17 cellular contexts compared by ENCODE assay signal in genomic region chr11:113603277-113604059, GRCh38.
DNase-seq lines count a peak whose midpoint lies in the region; FAIRE-seq and TF ChIP-seq lines count a peak whose summit lies in the region.
"Had no signal": no experiment of that assay in that cellular context is flagged by ENCODE, and none has a peak within 500 bp of the region (broad histone marks: within the 10 kb centered on the region; RNA-seq: fewer than 3 reads in every experiment).

No MANE protein-coding gene starts in this region.

- H3K9me3 ChIP-seq in adrenal gland (replicated peaks in 1 of 3) (no peaks in the 10 kb centered on the region), kidney (ENCODE audit: control insufficient read depth in 1 of 2, low read length in 2 of 2) (peaks cover 0 to 4% of the 10 kb centered on the region in 2 donors)

- H3K36me3 ChIP-seq in adrenal gland (replicated peaks in 1 of 2): no peaks in the 10 kb centered on the region
- H3K36me3 ChIP-seq in kidney (ENCODE audit: control insufficient read depth in 1 of 2, insufficient read depth in 2 of 2, low read length in 2 of 2): no peaks in the 10 kb centered on the region
- H3K36me3 ChIP-seq: BLaER1 had no signal

- TF ChIP-seq CTCF in adrenal gland (IDR thresholded peaks at IDR 0.05) (no peak), kidney (IDR thresholded peaks at IDR 0.05; ENCODE audit: borderline replicate concordance, extremely low read depth, insufficient read depth) (no peak)

- 47 to 61% (median 50%) methylated on average over 5 of the region's 5 CpGs for WGBS in adrenal gland, 4 donors

- peak; percentile 17 for DNase-seq in G401 (ENCODE audit: low spot score)
- peak; percentile 18 to 79 (median 27) for DNase-seq in adrenal gland
- DNase-seq in globus pallidus (ENCODE audit: low spot score): peak; percentile 87
- DNase-seq in posterior cingulate gyrus: peak in 7 of 10 donors; percentile 30 to 94 (median 56)
- no peak for DNase-seq in NCI-H526 treated with DMSO at 0.1 percent for 48 hours (lab: John Stamatoyannopoulos, UW)
- DNase-seq in NCI-H82 (lab: John Stamatoyannopoulos, UW): no peak
- DNase-seq in kidney: no peak
- DNase-seq in NCI-H1436 (lab: John Stamatoyannopoulos, UW): no peak
- DNase-seq: activated naive CD8-positive, alpha-beta T cell treated with anti-CD3 and anti-CD28 coated beads, Interleukin-2, amount 50 U/mL, for 24 hours; effector CD4-positive, alpha-beta T cell; IMR-90; NCI-H2081 treated with DMSO at 0.1 percent for 48 hours; stimulated activated CD4-positive, alpha-beta T cell treated with anti-CD3 and anti-CD28 coated beads, Interleukin-4, amount 100 ng/mL, for 4 hours; stimulated activated naive CD8-positive, alpha-beta T cell treated with anti-CD3 and anti-CD28 coated beads, Interleukin-15, Interleukin-2, amounts not matched to agents 100 U/mL and 50 U/mL, for 24 hours had no signal

- H3K4me1 ChIP-seq in adrenal gland (replicated peaks in 1 of 2): no peaks in the 10 kb centered on the region
- H3K4me1 ChIP-seq in kidney (ENCODE audit: control insufficient read depth in 1 of 2, insufficient read depth in 1 of 2, low read depth in 1 of 2, low read length in 2 of 2): no peaks in the 10 kb centered on the region
- H3K4me1 ChIP-seq: BLaER1, parathyroid adenoma had no signal

- H3K4me3 ChIP-seq in adrenal gland: no peak overlapping the region
- H3K4me3 ChIP-seq in kidney (ENCODE audit: low read length in 2 of 2): no peak overlapping the region
- H3K4me3 ChIP-seq: BLaER1 had no signal

- no peak for FAIRE-seq in kidney (lab: Jason Lieb, UNC)
- FAIRE-seq: GM18507 had no signal

- no peak for TF ChIP-seq POLR2A in adrenal gland (IDR thresholded peaks at IDR 0.05)

- intact Hi-C loops in adrenal gland (cut with DNase I): no loop called here
- intact Hi-C loops in posterior cingulate gyrus (cut with DNase I): no loop called here
- intact Hi-C loops in kidney (cut with DNase I): no loop called here

- no peak overlapping the region for H3K9ac ChIP-seq in kidney (ENCODE audit: low read length in 2 of 2)
- H3K9ac ChIP-seq: BLaER1, parathyroid adenoma had no signal

- in situ Hi-C loops in G401 (cut with HindIII; ENCODE audit: low sequenced_read_pairs): no loop called here

- no peaks in the 10 kb centered on the region for H3K27me3 ChIP-seq in adrenal gland
- H3K27me3 ChIP-seq: BLaER1 had no signal

- peak overlapping the region in 1 of 5 donors; percentile 24 for H3K27ac ChIP-seq in adrenal gland
- no peak overlapping the region for H3K27ac ChIP-seq in kidney (ENCODE audit: low read depth in 2 of 2, low read length in 2 of 2)
- H3K27ac ChIP-seq: BLaER1, parathyroid adenoma had no signal

Comparison
In these comparisons a context has a peak if more than half of its experiments do, and no peak if none do; other contexts are left out.
1. DNase-seq: peak in G401 (single experiment), adrenal gland (7 of 7), globus pallidus (single experiment) and posterior cingulate gyrus (7 of 10); none in NCI-H526 treated with DMSO at 0.1 percent for 48 hours (single experiment), NCI-H82 (single experiment), kidney (single experiment) and NCI-H1436 (single experiment).